1 cellular context compared by ENCODE assay signal in the genomic region with DNA sequence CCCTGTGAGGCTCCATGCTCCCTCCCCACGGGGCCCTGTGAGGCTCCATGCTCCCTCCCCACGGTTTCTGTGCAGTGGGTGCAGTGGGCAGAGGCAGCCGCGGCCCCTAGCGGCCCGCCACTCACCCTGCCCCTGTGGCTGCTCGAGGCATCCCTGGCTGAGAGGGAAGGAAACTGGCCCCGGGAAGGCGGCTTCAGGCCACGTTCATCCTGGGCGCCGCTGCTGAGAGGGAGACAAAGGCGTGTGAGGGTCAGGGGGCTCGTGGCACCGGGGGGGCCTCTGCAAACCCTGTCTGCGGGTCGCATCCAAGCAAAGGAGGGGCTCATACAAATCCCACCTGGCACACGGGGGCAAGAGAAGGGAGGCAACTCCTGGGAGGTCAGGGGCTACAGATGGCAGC.
TF ChIP-seq lines count a peak whose summit lies in the region.

No MANE protein-coding gene starts in this region.

TF ChIP-seq in IMR-90, 13 proteins besides CTCF, POLR2A, EP300 and RAD21:
- TF ChIP-seq CHD1 (IDR thresholded peaks at IDR 0.05; ENCODE audit: low read depth, low read length) (no peak), MAFK (IDR thresholded peaks at IDR 0.05; ENCODE audit: low read depth, low read length) (no peak), MAZ (IDR thresholded peaks at IDR 0.05; ENCODE audit: borderline replicate concordance, low read depth, low read length) (no peak), RCOR1 (IDR thresholded peaks at IDR 0.05; ENCODE audit: insufficient replicate concordance, low read length) (no peak), SMC3 (IDR thresholded peaks at IDR 0.05; ENCODE audit: low read depth, low read length) (no peak), CEBPB (IDR thresholded peaks at IDR 0.05; ENCODE audit: low read depth, low read length) (no peak), MXI1 (IDR thresholded peaks at IDR 0.05; ENCODE audit: borderline replicate concordance, low read depth, low read length) (no peak), BHLHE40 (IDR thresholded peaks at IDR 0.05; ENCODE audit: low read depth, low read length) (no peak), FOS (IDR thresholded peaks at IDR 0.05; ENCODE audit: low read depth, low read length) (no peak)
- TF ChIP-seq, protein P1, sequence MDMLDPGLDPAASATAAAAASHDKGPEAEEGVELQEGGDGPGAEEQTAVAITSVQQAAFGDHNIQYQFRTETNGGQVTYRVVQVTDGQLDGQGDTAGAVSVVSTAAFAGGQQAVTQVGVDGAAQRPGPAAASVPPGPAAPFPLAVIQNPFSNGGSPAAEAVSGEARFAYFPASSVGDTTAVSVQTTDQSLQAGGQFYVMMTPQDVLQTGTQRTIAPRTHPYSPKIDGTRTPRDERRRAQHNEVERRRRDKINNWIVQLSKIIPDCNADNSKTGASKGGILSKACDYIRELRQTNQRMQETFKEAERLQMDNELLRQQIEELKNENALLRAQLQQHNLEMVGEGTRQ (IDR thresholded peaks at IDR 0.05; ENCODE audit: low read depth, low read length): no peak
- TF ChIP-seq, protein P2, sequence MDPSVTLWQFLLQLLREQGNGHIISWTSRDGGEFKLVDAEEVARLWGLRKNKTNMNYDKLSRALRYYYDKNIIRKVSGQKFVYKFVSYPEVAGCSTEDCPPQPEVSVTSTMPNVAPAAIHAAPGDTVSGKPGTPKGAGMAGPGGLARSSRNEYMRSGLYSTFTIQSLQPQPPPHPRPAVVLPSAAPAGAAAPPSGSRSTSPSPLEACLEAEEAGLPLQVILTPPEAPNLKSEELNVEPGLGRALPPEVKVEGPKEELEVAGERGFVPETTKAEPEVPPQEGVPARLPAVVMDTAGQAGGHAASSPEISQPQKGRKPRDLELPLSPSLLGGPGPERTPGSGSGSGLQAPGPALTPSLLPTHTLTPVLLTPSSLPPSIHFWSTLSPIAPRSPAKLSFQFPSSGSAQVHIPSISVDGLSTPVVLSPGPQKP (IDR thresholded peaks at IDR 0.05; ENCODE audit: borderline replicate concordance, low read depth, low read length): no peak
TF ChIP-seq in IMR-90: peak in this region for 0.
